In the genomic region with DNA sequence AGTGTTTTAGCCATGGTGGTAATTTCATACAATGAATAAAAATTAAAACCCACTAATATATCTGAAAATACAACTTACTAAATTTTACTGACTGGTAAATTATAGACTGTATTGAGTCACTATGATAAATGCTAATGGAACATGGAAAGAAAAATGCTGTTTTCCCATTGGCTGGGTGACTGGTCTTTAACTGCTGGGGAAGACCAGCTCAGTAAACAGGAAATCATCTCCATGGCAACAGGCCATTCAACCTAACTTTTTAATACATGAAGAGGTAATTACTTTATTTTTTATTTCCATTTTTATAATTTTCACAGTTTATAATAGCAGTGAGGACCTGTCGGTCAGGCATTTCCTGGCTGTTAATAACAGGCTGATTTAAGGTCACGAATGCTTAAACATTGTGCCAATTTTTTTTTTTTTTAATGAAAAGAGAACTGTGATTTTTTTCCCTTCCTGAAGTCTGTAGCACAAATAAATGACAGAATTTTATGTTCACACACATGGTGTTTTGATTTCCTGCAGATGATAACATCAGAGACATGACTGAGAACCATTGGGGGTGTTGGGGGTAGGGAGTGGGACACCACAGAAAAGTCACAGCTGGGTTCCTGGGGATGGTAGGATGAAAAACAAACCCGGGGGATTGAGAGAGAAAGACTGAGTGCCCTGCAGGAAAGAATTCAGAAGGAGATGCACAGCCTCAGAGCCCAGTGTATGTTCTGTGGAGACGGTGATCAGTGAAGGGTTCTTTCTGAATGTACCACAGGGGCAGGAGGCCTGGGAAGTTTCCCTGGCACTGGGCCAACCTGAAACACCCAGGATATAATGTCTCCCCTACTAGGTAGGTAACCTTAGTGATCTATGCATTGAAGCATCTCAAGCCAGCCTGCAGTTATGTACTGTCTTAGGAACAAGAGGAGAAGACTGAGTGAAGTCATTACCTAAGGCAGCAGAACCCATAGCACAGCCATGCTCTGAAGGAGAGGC, we compare ENCODE assay signal across 1 cellular context.
TF ChIP-seq lines count a peak whose summit lies in the region.

No MANE protein-coding gene starts in this region.

TF ChIP-seq in IMR-90, 13 proteins besides CTCF, POLR2A, EP300 and RAD21 (continued from another document):
- no peak for TF ChIP-seq MAFK (IDR thresholded peaks at IDR 0.05; ENCODE audit: low read depth, low read length)
- TF ChIP-seq, protein P1, sequence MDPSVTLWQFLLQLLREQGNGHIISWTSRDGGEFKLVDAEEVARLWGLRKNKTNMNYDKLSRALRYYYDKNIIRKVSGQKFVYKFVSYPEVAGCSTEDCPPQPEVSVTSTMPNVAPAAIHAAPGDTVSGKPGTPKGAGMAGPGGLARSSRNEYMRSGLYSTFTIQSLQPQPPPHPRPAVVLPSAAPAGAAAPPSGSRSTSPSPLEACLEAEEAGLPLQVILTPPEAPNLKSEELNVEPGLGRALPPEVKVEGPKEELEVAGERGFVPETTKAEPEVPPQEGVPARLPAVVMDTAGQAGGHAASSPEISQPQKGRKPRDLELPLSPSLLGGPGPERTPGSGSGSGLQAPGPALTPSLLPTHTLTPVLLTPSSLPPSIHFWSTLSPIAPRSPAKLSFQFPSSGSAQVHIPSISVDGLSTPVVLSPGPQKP (IDR thresholded peaks at IDR 0.05; ENCODE audit: borderline replicate concordance, low read depth, low read length): no peak
- no peak for TF ChIP-seq CHD1 (IDR thresholded peaks at IDR 0.05; ENCODE audit: low read depth, low read length)
